In the genomic region with DNA sequence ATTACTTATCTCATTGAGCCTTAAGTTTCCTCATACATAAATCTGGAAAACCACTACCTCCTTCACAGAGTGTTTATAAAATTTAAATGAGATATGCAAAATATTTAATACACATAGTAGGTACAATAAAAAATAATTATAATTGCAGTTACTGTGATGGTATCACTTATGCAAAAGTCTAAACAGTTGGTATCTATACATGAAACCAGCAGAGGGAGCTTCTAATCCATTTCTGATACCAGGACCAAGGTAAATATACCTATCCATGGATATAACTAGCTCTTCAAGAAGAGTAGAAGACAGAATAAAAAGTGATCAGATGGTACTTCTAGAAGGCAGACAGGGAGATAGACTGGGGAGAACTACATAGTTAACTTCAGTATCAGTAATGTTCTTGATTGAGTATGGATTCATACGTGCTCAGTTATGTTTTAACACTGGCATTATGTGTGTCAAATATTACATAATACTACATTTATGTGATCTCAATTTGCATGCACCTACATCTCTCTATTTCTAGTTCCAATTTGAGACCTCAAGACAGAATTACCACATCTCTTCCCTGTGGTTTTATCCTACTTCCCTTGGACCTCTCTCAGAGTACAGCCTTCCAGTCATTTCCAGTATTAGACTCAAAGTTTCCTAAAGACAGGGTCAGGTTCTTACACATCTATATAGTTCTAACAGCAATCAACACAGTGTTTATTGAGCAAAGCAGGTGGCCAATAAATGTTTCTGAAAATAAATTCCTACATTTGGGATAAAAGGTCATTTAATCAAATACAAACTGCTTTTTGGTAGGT, we compare ENCODE assay signal across 8 cellular contexts. TPM values are rescaled to one million over a fixed set of nuclear protein-coding genes. Genes with fewer than 3 reads are reported as not detected.
DNase-seq lines count a peak whose midpoint lies in the region; ATAC-seq, FAIRE-seq and TF ChIP-seq lines count a peak whose summit lies in the region.

No MANE protein-coding gene starts in this region.

- no peaks in the 10 kb centered on the region for H3K27me3 ChIP-seq in kidney epithelial cell (ENCODE audit: control insufficient read depth, insufficient read depth, low read length)

- no peak for ATAC-seq in GM21367 (IDR thresholded peaks at IDR 0.05; ENCODE audit: unreplicated experiment)

- TF ChIP-seq CTCF in kidney epithelial cell (IDR thresholded peaks at IDR 0.05; ENCODE audit: insufficient read depth, low read length, poor library complexity, severe bottlenecking), result peak; percentile 45

- DNase-seq in NCI-H1694 treated with DMSO at 0.1 percent for 48 hours (lab: John Stamatoyannopoulos, UW), result peak; percentile 23
- DNase-seq in NCI-H1694 (lab: John Stamatoyannopoulos, UW), result no peak
- peak; percentile 8 for DNase-seq in HT1080 (ENCODE audit: low read depth)
- DNase-seq in kidney epithelial cell (ENCODE audit: low read depth), result no peak
- no peak for DNase-seq in NK-92 treated with Interleukin-12 subunit alpha and Interleukin-12 subunit beta, amount 100 ng/mL, for 24 hours (lab: John Stamatoyannopoulos, UW)
- DNase-seq in stimulated activated CD4-positive, alpha-beta T cell treated with anti-CD3 and anti-CD28 coated beads, Interleukin-12 subunit alpha, Interleukin-12 subunit beta, amount 100 ng/mL, for 4 hours, result no peak

- no peak overlapping the region for H3K4me3 ChIP-seq in kidney epithelial cell (ENCODE audit: low read depth, low read length)

- H3K36me3 ChIP-seq in kidney epithelial cell (ENCODE audit: control insufficient read depth, insufficient read depth, low read length), result no peaks in the 10 kb centered on the region

- peak; percentile 69 for FAIRE-seq in TTC549 (lab: Jason Lieb, UNC)

RNA-seq across cellular contexts. Expression of a gene that starts 13.7 kb away (rescaled TPM):
- 114 and 142 TPM in 2 replicates for total RNA-seq in HT1080 (2014; rRNA removed; shearing (Covaris generic))
- polyA plus RNA-seq in HT1080 (2015; cell fraction: cytosol; rRNA removed), result 135 and 155 TPM in 2 replicates
- 83.8 and 110 TPM in 2 replicates for polyA plus RNA-seq in HT1080 (2015; cell fraction: nucleus; rRNA removed)
- total RNA-seq in kidney epithelial cell, result 131 and 180 TPM in 2 replicates

RNA-seq across cellular contexts. Expression of a gene that starts 48.1 kb away (rescaled TPM):
- total RNA-seq in HT1080 (2014; rRNA removed; shearing (Covaris generic)), result 14.2 and 19.9 TPM in 2 replicates
- polyA plus RNA-seq in HT1080 (2015; cell fraction: cytosol; rRNA removed), result 11.7 and 15.0 TPM in 2 replicates
- polyA plus RNA-seq in HT1080 (2015; cell fraction: nucleus; rRNA removed), result 13.6 and 15.3 TPM in 2 replicates
- 42.0 and 43.5 TPM in 2 replicates for total RNA-seq in kidney epithelial cell

RNA-seq across cellular contexts. Expression of a gene that starts 59.2 kb away (rescaled TPM):
- total RNA-seq in HT1080 (2014; rRNA removed; shearing (Covaris generic)), result 0.73 TPM in 1 of 2 replicates, not detected in the other
- 0.27 and 3.3 TPM in 2 replicates for polyA plus RNA-seq in HT1080 (2015; cell fraction: cytosol; rRNA removed)
- 1.3 TPM in 1 of 2 replicates, not detected in the other for polyA plus RNA-seq in HT1080 (2015; cell fraction: nucleus; rRNA removed)
- 7.4 TPM in 1 of 2 replicates, not detected in the other for total RNA-seq in kidney epithelial cell

Comparison
In these comparisons a context has a peak if more than half of its experiments do, and no peak if none do; other contexts are left out.
1. DNase-seq: peak in NCI-H1694 treated with DMSO at 0.1 percent for 48 hours (single experiment) and HT1080 (single experiment); none in NCI-H1694 (single experiment), kidney epithelial cell (single experiment), NK-92 treated with Interleukin-12 subunit alpha and Interleukin-12 subunit beta, amount 100 ng/mL, for 24 hours (single experiment) and stimulated activated CD4-positive, alpha-beta T cell treated with anti-CD3 and anti-CD28 coated beads, Interleukin-12 subunit alpha, Interleukin-12 subunit beta, amount 100 ng/mL, for 4 hours (single experiment).